Comparison of ENCODE assay signal across 1 cellular context in the genomic region with DNA sequence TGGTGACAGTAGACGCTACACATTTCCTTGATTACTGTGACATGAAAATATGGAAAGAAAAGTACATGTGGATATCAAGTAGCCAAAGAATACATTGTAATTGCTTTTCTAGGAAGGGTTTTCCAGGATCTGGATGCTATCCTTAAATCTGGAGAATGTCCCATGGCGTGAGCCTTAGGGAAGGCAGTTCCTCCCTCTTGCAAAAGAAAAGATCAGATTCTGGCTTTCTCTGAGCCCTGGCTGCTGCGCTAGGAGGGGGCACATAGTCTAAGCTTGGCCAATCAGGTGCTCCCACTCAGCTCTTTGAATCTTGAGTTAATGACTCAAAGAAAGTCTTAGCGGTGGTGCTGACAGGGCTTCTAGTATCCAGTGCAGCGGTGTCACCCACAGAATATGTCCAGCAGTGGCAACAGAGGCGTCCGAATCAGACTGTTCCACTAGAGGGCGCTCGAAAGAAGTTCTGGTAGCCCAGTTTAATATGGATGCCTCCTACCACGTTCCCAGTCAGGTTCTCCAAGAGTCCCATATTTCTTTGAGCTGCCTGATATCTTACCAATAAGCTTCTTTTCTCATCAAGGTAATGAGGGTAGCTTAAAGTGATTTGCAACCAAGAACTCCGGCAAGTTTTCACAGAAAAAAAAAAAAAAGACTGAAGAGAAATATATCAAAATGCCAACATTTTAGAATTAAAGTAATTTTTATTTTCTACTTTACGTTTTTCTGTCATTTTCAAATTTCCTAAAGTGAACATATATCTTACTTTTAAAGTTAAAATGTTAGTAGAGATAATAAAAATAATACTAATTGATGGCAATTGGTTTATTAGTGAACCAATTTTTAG.
TF ChIP-seq lines count a peak whose summit lies in the region.

No MANE protein-coding gene starts in this region.

TF ChIP-seq in GM12878, 131 proteins besides CTCF, POLR2A, EP300 and RAD21 (continued from another document):
- TF ChIP-seq SMAD5 (IDR thresholded peaks at IDR 0.05; ENCODE audit: low read depth) (no peak), MTA2 (IDR thresholded peaks at IDR 0.05; ENCODE audit: low read depth) (no peak)
